In the genomic region with DNA sequence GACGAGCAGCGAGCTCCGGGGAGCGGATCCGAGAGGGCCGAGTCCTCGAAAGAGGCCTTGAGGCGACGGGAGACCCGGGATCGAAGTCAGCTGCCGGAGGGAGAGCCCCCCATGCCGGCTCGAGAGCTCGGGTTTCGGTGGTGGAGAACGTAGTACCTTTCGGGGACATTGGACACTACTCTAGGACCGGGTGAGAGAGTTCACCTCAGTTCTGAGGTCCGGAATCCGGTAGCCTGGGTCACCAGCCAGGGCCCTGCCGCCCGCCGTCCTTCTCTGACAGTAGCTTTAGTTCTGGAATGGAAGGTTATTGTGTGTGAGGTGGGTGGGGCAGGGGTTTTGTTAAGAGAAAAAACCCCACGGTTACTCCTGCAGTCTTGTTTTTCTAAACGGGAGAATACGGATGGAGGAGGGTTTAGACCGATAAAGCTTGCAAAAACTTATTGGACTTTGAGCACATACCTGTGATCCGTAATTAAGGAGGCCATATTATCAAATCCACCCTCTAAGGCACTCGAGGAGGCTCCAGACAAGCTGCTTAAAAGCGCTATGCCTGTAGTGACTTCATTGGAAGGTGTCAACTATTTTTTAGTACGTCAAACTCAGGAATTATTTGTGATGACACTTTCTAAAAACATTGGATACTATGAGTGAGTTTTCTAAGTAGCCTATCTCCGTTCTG, we compare ENCODE assay signal across 1 cellular context.
TF ChIP-seq lines count a peak whose summit lies in the region.

No MANE protein-coding gene starts in this region.

TF ChIP-seq in IMR-90, 13 proteins besides CTCF, POLR2A, EP300 and RAD21 (continued from another document):
- TF ChIP-seq, protein P1, sequence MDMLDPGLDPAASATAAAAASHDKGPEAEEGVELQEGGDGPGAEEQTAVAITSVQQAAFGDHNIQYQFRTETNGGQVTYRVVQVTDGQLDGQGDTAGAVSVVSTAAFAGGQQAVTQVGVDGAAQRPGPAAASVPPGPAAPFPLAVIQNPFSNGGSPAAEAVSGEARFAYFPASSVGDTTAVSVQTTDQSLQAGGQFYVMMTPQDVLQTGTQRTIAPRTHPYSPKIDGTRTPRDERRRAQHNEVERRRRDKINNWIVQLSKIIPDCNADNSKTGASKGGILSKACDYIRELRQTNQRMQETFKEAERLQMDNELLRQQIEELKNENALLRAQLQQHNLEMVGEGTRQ (IDR thresholded peaks at IDR 0.05; ENCODE audit: low read depth, low read length), result no peak
- TF ChIP-seq NFE2L2 (IDR thresholded peaks at IDR 0.05; ENCODE audit: low read depth, low read length), result no peak
- no peak for TF ChIP-seq MAFK (IDR thresholded peaks at IDR 0.05; ENCODE audit: low read depth, low read length)
- TF ChIP-seq RCOR1 (IDR thresholded peaks at IDR 0.05; ENCODE audit: insufficient replicate concordance, low read length), result no peak
